In genomic region chr1:77978969-77979838, GRCh38 we compare ENCODE assay signal across 1 cellular context.
TF ChIP-seq lines count a peak whose summit lies in the region.

Gene FUBP1, minus strand, starts transcription at chr1:77979072. Its CDS starts 68 bp downstream, at chr1:77979004.

TF ChIP-seq in GM12878, 131 proteins besides CTCF, POLR2A, EP300 and RAD21 (continued from another document and continues in another):
- TF ChIP-seq SPI1 (IDR thresholded peaks at IDR 0.05; ENCODE audit: borderline replicate concordance, insufficient read depth, low read depth, low read length) (peak; percentile 45; the same call in 1 of the 2 replicates), ASH2L (IDR thresholded peaks at IDR 0.05; ENCODE audit: borderline replicate concordance, low read depth) (no peak), EGR1 (IDR thresholded peaks at IDR 0.05; ENCODE audit: borderline replicate concordance in 1 of 2, low read depth in 2 of 2, low read length in 2 of 2) (no peak; a peak in 1 of 3 replicates), CUX1 (IDR thresholded peaks at IDR 0.05; ENCODE audit: insufficient replicate concordance, low read depth, low read length) (no peak), SMAD5 (IDR thresholded peaks at IDR 0.05; ENCODE audit: low read depth) (peak; percentile 82; the same call in 1 of the 2 replicates), NR2F1 (conservative IDR thresholded peaks at IDR 0.05) (peak; percentile 34; the same call in 1 of the 2 replicates), ZSCAN29 (IDR thresholded peaks at IDR 0.05) (0 out of 2 replicates have a peak, but pooled peaks have one; percentile 18), ZNF24 (IDR thresholded peaks at IDR 0.05) (no peak), NR2C2 (IDR thresholded peaks at IDR 0.05; ENCODE audit: borderline replicate concordance, control insufficient read depth, insufficient read length, low read depth) (no peak), SREBF1 (IDR thresholded peaks at IDR 0.05; ENCODE audit: low read length) (no peak), CHD1 (IDR thresholded peaks at IDR 0.05; ENCODE audit: low read depth, low read length) (0 out of 2 replicates have a peak, but pooled peaks have one; percentile 16), SMAD1 (IDR thresholded peaks at IDR 0.05; ENCODE audit: low read depth, partially characterized antibody) (peak; percentile 71), YY1 (IDR thresholded peaks at IDR 0.05; ENCODE audit: low read depth, low read length) (peak; percentile 96), JUND (IDR thresholded peaks at IDR 0.05; ENCODE audit: low read depth, low read length) (no peak), IKZF2 (IDR thresholded peaks at IDR 0.05) (0 out of 4 replicates have a peak, but pooled peaks of 1 of the 2 experiments have one; percentile 27), MTA2 (IDR thresholded peaks at IDR 0.05; ENCODE audit: low read depth) (0 out of 2 replicates have a peak, but pooled peaks have one; percentile 8), KLF5 (IDR thresholded peaks at IDR 0.05; ENCODE audit: partially characterized antibody) (no peak), PML (IDR thresholded peaks at IDR 0.05; ENCODE audit: low read length) (peak; percentile 95), SRF (IDR thresholded peaks at IDR 0.05; ENCODE audit: low read depth in 2 of 2, low read length in 2 of 2) (no peak; a peak in 1 of 4 replicates), PAX8 (IDR thresholded peaks at IDR 0.05) (0 out of 2 replicates have a peak, but pooled peaks have one; percentile 86), IKZF1 (conservative IDR thresholded peaks at IDR 0.05) (peak; percentile 24; the same call in 1 of the 2 replicates), ZBTB11 (CRISPR knock-in tag; IDR thresholded peaks at IDR 0.05) (no peak), ZNF592 (IDR thresholded peaks at IDR 0.05) (no peak), ETV6 (conservative IDR thresholded peaks at IDR 0.05 in 1 of 2, IDR thresholded peaks at IDR 0.05 in 1 of 2; ENCODE audit: borderline replicate concordance in 1 of 2, low read depth in 1 of 2) (no peak), HDAC6 (IDR thresholded peaks at IDR 0.05; ENCODE audit: unreplicated experiment) (no peak), ZNF207 (IDR thresholded peaks at IDR 0.05; ENCODE audit: borderline replicate concordance) (0 out of 2 replicates have a peak, but pooled peaks have one; percentile 33), NBN (IDR thresholded peaks at IDR 0.05) (peak; percentile 97), POU2F2 (IDR thresholded peaks at IDR 0.05; ENCODE audit: borderline replicate concordance, low read depth, low read length) (peak; percentile 80; the same call in 2 of the 3 replicates), YBX1 (IDR thresholded peaks at IDR 0.05) (no peak), USF2 (IDR thresholded peaks at IDR 0.05; ENCODE audit: borderline replicate concordance, low read depth, low read length) (no peak), CREB1 (IDR thresholded peaks at IDR 0.05; ENCODE audit: low read depth) (peak; percentile 77), KDM1A (IDR thresholded peaks at IDR 0.05; ENCODE audit: borderline replicate concordance) (no peak), CBX3 (IDR thresholded peaks at IDR 0.05; ENCODE audit: borderline replicate concordance, low read depth) (no peak), SP1 (IDR thresholded peaks at IDR 0.05; ENCODE audit: low read depth, low read length) (no peak), RAD51 (IDR thresholded peaks at IDR 0.05) (no peak), CEBPB (IDR thresholded peaks at IDR 0.05; ENCODE audit: borderline replicate concordance in 1 of 2, low read depth in 2 of 2, low read length in 2 of 2) (no peak), SREBF2 (IDR thresholded peaks at IDR 0.05; ENCODE audit: low read length) (no peak), FOXM1 (IDR thresholded peaks at IDR 0.05; ENCODE audit: low read depth, low read length) (0 out of 2 replicates have a peak, but pooled peaks have one; percentile 3), ZBTB33 (IDR thresholded peaks at IDR 0.05) (no peak), ZNF622 (IDR thresholded peaks at IDR 0.05) (no peak), TCF7 (IDR thresholded peaks at IDR 0.05; ENCODE audit: borderline replicate concordance) (no peak), CEBPZ (IDR thresholded peaks at IDR 0.05; ENCODE audit: low read depth, low read length) (no peak), SIN3A (IDR thresholded peaks at IDR 0.05; ENCODE audit: low read depth, low read length) (peak; percentile 54; the same call in 1 of the 2 replicates)
